12 cellular contexts compared by ENCODE assay signal in the genomic region with DNA sequence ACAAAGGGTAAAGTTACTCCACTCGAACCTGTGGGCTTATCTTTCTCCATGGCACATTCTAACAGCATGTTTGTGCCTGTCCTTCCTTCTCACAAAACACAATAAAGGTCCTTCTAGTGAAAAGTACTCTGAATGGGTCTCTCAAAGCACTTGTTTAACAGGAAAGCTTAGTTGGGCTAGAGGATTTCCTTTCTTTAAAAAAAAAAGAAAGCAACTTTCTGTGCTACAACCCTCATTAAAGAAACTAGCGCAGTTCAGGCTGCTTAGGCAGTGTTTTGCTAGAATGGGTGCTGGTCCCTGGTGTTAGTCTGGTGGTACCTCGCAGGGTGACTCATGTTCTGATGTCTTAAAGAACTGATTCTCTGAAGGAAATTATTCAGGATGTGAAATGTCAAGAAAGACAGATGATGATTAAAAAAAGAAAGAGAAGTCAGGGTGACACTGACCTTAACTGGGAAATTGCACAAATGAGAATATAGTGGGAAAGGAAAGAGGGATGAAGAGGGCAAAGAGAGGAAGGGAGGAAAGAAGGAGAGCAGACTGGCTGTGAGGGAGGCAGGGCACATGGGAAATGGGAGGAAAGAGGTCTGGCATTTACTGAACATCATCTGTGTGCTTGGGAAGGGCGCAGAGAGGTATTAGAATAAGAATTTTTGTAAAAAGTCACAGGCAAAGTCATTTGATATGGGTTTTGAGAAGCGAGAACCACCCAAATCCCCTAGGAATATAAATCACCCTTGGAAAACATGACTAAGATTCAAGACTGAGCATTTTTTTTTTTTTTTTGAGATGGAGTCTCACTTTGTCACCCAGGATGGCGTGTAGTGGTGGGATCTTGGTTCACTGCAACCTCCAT.
DNase-seq lines count a peak whose midpoint lies in the region; ATAC-seq and TF ChIP-seq lines count a peak whose summit lies in the region.
"Had no signal": no experiment of that assay in that cellular context is flagged by ENCODE, and none has a peak within 500 bp of the region (broad histone marks: within the 10 kb centered on the region; RNA-seq: fewer than 3 reads in every experiment).

No MANE protein-coding gene starts in this region.

- peaks cover 5% of the 10 kb centered on the region for H3K4me1 Mint-ChIP-seq in stimulated activated effector memory CD8-positive, alpha-beta T cell treated with anti-CD3 and anti-CD28 coated beads, Interleukin-12 subunit alpha, Interleukin-12 subunit beta, amount 100 ng/mL, for 72 hours

- H3K36me3 ChIP-seq in left ventricle myocardium inferior (peaks cover 33% of the 10 kb centered on the region), aorta (ENCODE audit: control insufficient read depth in 1 of 2, insufficient read depth in 2 of 2, low read length in 1 of 2) (no peaks in the 10 kb centered on the region)
- H3K36me3 ChIP-seq: BE2C had no signal

- TF ChIP-seq CTCF in left ventricle myocardium inferior (IDR thresholded peaks at IDR 0.05; ENCODE audit: borderline replicate concordance), result no peak

- 34 to 46% methylated on average over 6 of the region's 6 CpGs for WGBS in aorta, 2 donors

- H3K9me3 ChIP-seq in left ventricle myocardium inferior (replicated peaks) (peaks cover 7% of the 10 kb centered on the region), aorta (ENCODE audit: control insufficient read depth, low read length) (no peaks in the 10 kb centered on the region)
- H3K9me3 ChIP-seq: BE2C had no signal

- no peak overlapping the region for H3K4me3 ChIP-seq in left ventricle myocardium inferior
- H3K4me3 ChIP-seq in aorta (ENCODE audit: low read length in 2 of 2), result no peak overlapping the region
- H3K4me3 ChIP-seq: GM12878 had no signal

- ATAC-seq in aorta (ENCODE audit: low FRiP score), result peak; percentile 54
- ATAC-seq in HG02571 (IDR thresholded peaks at IDR 0.05; ENCODE audit: unreplicated experiment), result no peak
- ATAC-seq in stimulated activated effector memory CD8-positive, alpha-beta T cell treated with anti-CD3 and anti-CD28 coated beads, Interleukin-12 subunit alpha, Interleukin-12 subunit beta, amount 100 ng/mL, for 72 hours, result no peak
- ATAC-seq: GM12878 had no signal

- H3K36me3 Mint-ChIP-seq in stimulated activated effector memory CD8-positive, alpha-beta T cell treated with anti-CD3 and anti-CD28 coated beads, Interleukin-12 subunit alpha, Interleukin-12 subunit beta, amount 100 ng/mL, for 72 hours, result no peaks in the 10 kb centered on the region

- H3K27me3 ChIP-seq in left ventricle myocardium inferior (ENCODE audit: low read depth) (no peaks in the 10 kb centered on the region), aorta (ENCODE audit: control insufficient read depth in 1 of 2, insufficient read depth in 2 of 2, low read length in 1 of 2) (no peaks in the 10 kb centered on the region)
- H3K27me3 ChIP-seq: BE2C had no signal

- H3K9me3 Mint-ChIP-seq in stimulated activated effector memory CD8-positive, alpha-beta T cell treated with anti-CD3 and anti-CD28 coated beads, Interleukin-12 subunit alpha, Interleukin-12 subunit beta, amount 100 ng/mL, for 72 hours, result peaks cover 26% of the 10 kb centered on the region

- no peak overlapping the region for H3K4me3 Mint-ChIP-seq in stimulated activated effector memory CD8-positive, alpha-beta T cell treated with anti-CD3 and anti-CD28 coated beads, Interleukin-12 subunit alpha, Interleukin-12 subunit beta, amount 100 ng/mL, for 72 hours

- intact Hi-C loops in left ventricle myocardium inferior (cut with micrococcal nuclease) (no loop called here), cardiac septum (cut with DNase I) (no loop called here), aorta (cut with DNase I) (no loop called here)

- H3K4me1 ChIP-seq in left ventricle myocardium inferior (peaks cover 14% of the 10 kb centered on the region), aorta (ENCODE audit: control insufficient read depth in 1 of 2, insufficient read depth in 2 of 2, low read length in 2 of 2) (peaks cover 0 to 4% of the 10 kb centered on the region in 2 donors)
- H3K4me1 ChIP-seq: BE2C had no signal

- no peak overlapping the region for H3K27ac Mint-ChIP-seq in stimulated activated effector memory CD8-positive, alpha-beta T cell treated with anti-CD3 and anti-CD28 coated beads, Interleukin-12 subunit alpha, Interleukin-12 subunit beta, amount 100 ng/mL, for 72 hours

- DNase-seq in left ventricle myocardium inferior, result no peak
- DNase-seq in cardiac septum (ENCODE audit: low spot score), result no peak
- DNase-seq in dermis blood vessel endothelial cell, result peak; percentile 87
- peak; percentile 14 to 96 for DNase-seq in lung microvascular endothelial cell (ENCODE audit: low read depth in 2 of 2)
- no peak for DNase-seq in aorta
- DNase-seq in stimulated activated effector memory CD8-positive, alpha-beta T cell treated with anti-CD3 and anti-CD28 coated beads, Interleukin-12 subunit alpha, Interleukin-12 subunit beta, amount 100 ng/mL, for 72 hours (ENCODE audit: low spot score in 2 of 2), result no peak
- no peak for DNase-seq in GM03348 (ENCODE audit: low spot score)
- DNase-seq: BE2C; NCI-H1694 treated with DMSO at 0.1 percent for 48 hours; stimulated activated CD4-positive, alpha-beta T cell treated with anti-CD3 and anti-CD28 coated beads, Interleukin-1b, Interleukin-23, amount 100 ng/mL, for 48 hours had no signal

- H3K27ac ChIP-seq in left ventricle myocardium inferior (replicated peaks) (peak overlapping the region; percentile 46), aorta (ENCODE audit: low read depth in 1 of 2, low read length in 2 of 2) (peak overlapping the region in 1 of 2 donors; percentile 59)

Comparison
In these comparisons a context has a peak if more than half of its experiments do, and no peak if none do; other contexts are left out.
1. DNase-seq: peak in dermis blood vessel endothelial cell (single experiment) and lung microvascular endothelial cell (2 of 2); none in left ventricle myocardium inferior (single experiment), cardiac septum (single experiment), aorta (0 of 2), stimulated activated effector memory CD8-positive, alpha-beta T cell treated with anti-CD3 and anti-CD28 coated beads, Interleukin-12 subunit alpha, Interleukin-12 subunit beta, amount 100 ng/mL, for 72 hours (0 of 2) and GM03348 (single experiment).